In the genomic region with DNA sequence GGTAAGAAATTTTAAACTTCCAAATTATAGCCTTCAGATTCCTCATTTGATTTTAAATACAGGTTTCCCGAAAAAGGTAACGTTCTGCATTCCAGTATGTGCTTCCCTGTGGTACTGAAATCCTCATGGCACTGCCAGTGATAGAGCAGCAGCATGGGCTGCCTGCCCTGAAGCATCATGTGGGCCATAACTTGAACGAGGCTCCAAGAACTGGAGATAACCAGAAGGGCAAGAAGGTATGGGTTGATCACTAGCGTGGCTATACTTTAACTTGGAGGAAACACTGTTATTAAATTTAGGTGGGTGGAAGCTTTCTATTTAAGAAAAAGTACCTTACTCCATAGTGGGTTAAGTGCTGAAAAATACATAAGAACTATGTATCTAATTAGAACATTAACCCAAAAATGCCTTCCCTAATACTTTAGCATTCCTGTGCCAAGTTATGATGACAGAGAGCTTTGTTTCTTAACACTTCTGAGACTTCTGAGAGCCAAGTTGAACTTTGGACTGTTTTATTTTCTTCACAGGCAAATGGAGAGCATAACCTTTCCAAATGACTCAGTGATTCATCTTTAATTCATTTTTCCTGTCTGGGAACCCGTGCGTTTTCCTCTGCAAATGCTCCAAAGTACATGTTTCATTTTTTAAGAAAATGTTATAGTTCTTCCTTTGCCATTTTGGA, we compare ENCODE assay signal across 13 cellular contexts.
DNase-seq lines count a peak whose midpoint lies in the region; ATAC-seq, FAIRE-seq and TF ChIP-seq lines count a peak whose summit lies in the region.
"Had no signal": no experiment of that assay in that cellular context is flagged by ENCODE, and none has a peak within 500 bp of the region (broad histone marks: within the 10 kb centered on the region; RNA-seq: fewer than 3 reads in every experiment).

No MANE protein-coding gene starts in this region.

- H3K27me3 ChIP-seq in HCT116 (ENCODE audit: insufficient read depth, low read length) = no peaks in the 10 kb centered on the region
- no peaks in the 10 kb centered on the region for H3K27me3 ChIP-seq in GM12878 (replicated peaks in 1 of 2; ENCODE audit: control insufficient read depth in 2 of 2, insufficient read depth in 2 of 2, low read length in 1 of 2)
- H3K27me3 ChIP-seq in upper lobe of right lung = no peaks in the 10 kb centered on the region
- H3K27me3 ChIP-seq: thyroid gland had no signal

- peak overlapping the region in 1 of 2 experiments; percentile 12; a peak in 1 of 4 replicates for H3K4me3 ChIP-seq in HCT116 (replicated peaks in 1 of 2; ENCODE audit: low read depth in 1 of 2, low read length in 2 of 2)
- no peak overlapping the region for H3K4me3 ChIP-seq in GM12878
- no peak overlapping the region for H3K4me3 ChIP-seq in upper lobe of right lung
- H3K4me3 ChIP-seq: thyroid gland had no signal

- H4K20me1 ChIP-seq in HCT116 (ENCODE audit: insufficient read depth) (no peaks in the 10 kb centered on the region), GM12878 (ENCODE audit: control insufficient read depth, insufficient read depth) (no peaks in the 10 kb centered on the region)

- CTCF ChIA-PET in HCT116 (lab: Charles Lee) (no interaction called here), GM12878 (lab: Yijun Ruan, JAX) (interaction anchor here (0.7 to 2.1 kb wide), 9 partner anchors 9 to 384 kb away, joined by 3 to 6 read pairs (median 4); no protein-coding TSS in a partner anchor)

- in situ Hi-C loops in GM12878 (cut with MboI) = no loop called here

- no peaks in the 10 kb centered on the region for H3K79me2 ChIP-seq in HCT116 (ENCODE audit: insufficient read depth, low read length)
- H3K79me2 ChIP-seq in GM12878 (ENCODE audit: control insufficient read depth, insufficient read depth, low read length) = no peaks in the 10 kb centered on the region

- POLR2A ChIA-PET in HCT116 (lab: Charles Lee) (no interaction called here), GM12878 (lab: Charles Lee) (interaction anchor here (0.7 to 1.4 kb wide), 3 partner anchors 11 to 14 kb away, joined by 3 to 6 read pairs (median 3); no protein-coding TSS in a partner anchor)

- no peaks in the 10 kb centered on the region for H3K36me3 ChIP-seq in HCT116 (ENCODE audit: control insufficient read depth in 1 of 2, insufficient read depth in 2 of 2, low read length in 2 of 2)
- no peaks in the 10 kb centered on the region for H3K36me3 ChIP-seq in GM12878 (ENCODE audit: control insufficient read depth in 2 of 2, insufficient read depth in 2 of 2, low read length in 1 of 2)
- no peaks in the 10 kb centered on the region for H3K36me3 ChIP-seq in upper lobe of right lung
- H3K36me3 ChIP-seq: thyroid gland had no signal

- DNase-seq in HCT116 (ENCODE audit: low read depth, low spot score) = peak; percentile 31
- no peak for DNase-seq in GM12878 (ENCODE audit: low read depth, low spot score)
- DNase-seq in left ventricle myocardium superior = no peak
- peak; percentile 52 for DNase-seq in stromal cell of bone marrow (ENCODE audit: low read depth)
- DNase-seq in C1 segment of cervical spinal cord (lab: John Stamatoyannopoulos, UW) = no peak
- no peak for DNase-seq in activated CD4-positive, alpha-beta T cell treated with anti-CD3 and anti-CD28 coated beads for 48 hours
- no peak for DNase-seq in upper lobe of right lung
- DNase-seq: activated CD8-positive, alpha-beta T cell treated with anti-CD3 and anti-CD28 coated beads for 36 hours; activated naive CD8-positive, alpha-beta T cell treated with anti-CD3 and anti-CD28 coated beads, Interleukin-2, amount 10 ng/mL, durations not matched to agents 7 days and 5 days; NCI-H146; thyroid gland had no signal

- no peaks in the 10 kb centered on the region for H3K9me3 ChIP-seq in HCT116 (ENCODE audit: control insufficient read depth in 1 of 2, insufficient read depth in 1 of 2, low read depth in 1 of 2, low read length in 2 of 2)
- H3K9me3 ChIP-seq in GM12878 (replicated peaks; ENCODE audit: control insufficient read depth, insufficient read depth, low read length) = no peaks in the 10 kb centered on the region
- no peaks in the 10 kb centered on the region for H3K9me3 ChIP-seq in upper lobe of right lung
- H3K9me3 ChIP-seq: thyroid gland had no signal

- H2AFZ ChIP-seq in HCT116 (ENCODE audit: low read depth, low read length, poor library complexity, severe bottlenecking) (no peak overlapping the region), GM12878 (ENCODE audit: control insufficient read depth, low read depth, low read length) (no peak overlapping the region)

- intact Hi-C loops in HCT116 (cut with micrococcal nuclease) (loop anchor here (10.0 kb wide), 1 partner anchor 195 kb away; a partner anchor contains a TSS), GM12878 (cut with micrococcal nuclease; ENCODE audit: unreplicated experiment) (loop anchor here (10.0 kb wide), 1 partner anchor 285 kb away; no protein-coding TSS in a partner anchor), left ventricle myocardium superior (cut with micrococcal nuclease) (loop anchor here (10.0 kb wide), 1 partner anchor 195 kb away; a partner anchor contains a TSS), upper lobe of right lung (cut with DNase I) (no loop called here)

- H3K4me1 ChIP-seq in HCT116 (ENCODE audit: control insufficient read depth in 1 of 2, insufficient read depth in 2 of 2, low read length in 2 of 2) (peaks cover 14 to 17% of the 10 kb centered on the region in 2 experiments), GM12878 (ENCODE audit: control insufficient read depth, insufficient read depth, low read length) (peaks cover 8% of the 10 kb centered on the region; the same call in 1 of the 2 replicates), upper lobe of right lung (peaks cover 16% of the 10 kb centered on the region)

- H3K9ac ChIP-seq in HCT116 (ENCODE audit: low read length) = no peak overlapping the region
- H3K9ac ChIP-seq in GM12878 (ENCODE audit: control insufficient read depth, insufficient read depth, low read length) = no peak overlapping the region

- ATAC-seq in HCT116 = peak; percentile 61
- no peak for ATAC-seq in GM12878
- ATAC-seq in left ventricle myocardium superior = peak; percentile 38
- ATAC-seq in HG02981 (IDR thresholded peaks at IDR 0.05; ENCODE audit: unreplicated experiment) = no peak
- no peak for ATAC-seq in upper lobe of right lung
- ATAC-seq: activated CD8-positive, alpha-beta T cell treated with anti-CD3 and anti-CD28 coated beads for 36 hours had no signal

- TF ChIP-seq RAD21 in HCT116 (IDR thresholded peaks at IDR 0.05; ENCODE audit: low read depth) (no peak), GM12878 (IDR thresholded peaks at IDR 0.05; ENCODE audit: insufficient read depth, low read depth, low read length) (no peak)

- peak overlapping the region; percentile 63 for H3K4me2 ChIP-seq in HCT116 (ENCODE audit: low read length)
- no peak overlapping the region for H3K4me2 ChIP-seq in GM12878 (ENCODE audit: control insufficient read depth, insufficient read depth)

- WGBS in GM12878 (ENCODE audit: insufficient coverage, insufficient replicate concordance, low lambda C conversion rate, missing lambda C conversion rate) = 30% methylated on average over 6 of the region's 6 CpGs

- SMC1A ChIA-PET in GM12878 (lab: Charles Lee; ENCODE audit: uncharacterized antibody, unreplicated experiment) = interaction anchor here (0.7 to 3.4 kb wide), 13 partner anchors 8 to 194 kb away, joined by 3 to 19 read pairs (median 4); no protein-coding TSS in a partner anchor

- no peak for FAIRE-seq in GM12878 (lab: Jason Lieb, UNC)
- FAIRE-seq: keratinocyte had no signal

- TF ChIP-seq POLR2A in HCT116 (IDR thresholded peaks at IDR 0.05; ENCODE audit: borderline replicate concordance, extremely low read depth, insufficient read depth, insufficient read length) = no peak
- TF ChIP-seq POLR2A in GM12878 (IDR thresholded peaks at IDR 0.05; ENCODE audit: low read depth, low read length) = no peak

- TF ChIP-seq CTCF in HCT116 (IDR thresholded peaks at IDR 0.05 in 2 of 3, conservative IDR thresholded peaks at IDR 0.05 in 1 of 3; ENCODE audit: borderline replicate concordance in 1 of 3, insufficient read depth in 1 of 3, low read depth in 2 of 3, low read length in 2 of 3) (no peak), GM12878 (IDR thresholded peaks at IDR 0.05 in 2 of 3, conservative IDR thresholded peaks at IDR 0.05 in 1 of 3; ENCODE audit: control insufficient read depth in 2 of 3, extremely low read depth in 1 of 3, insufficient read depth in 1 of 3, low read depth in 3 of 3, low read length in 3 of 3) (no peak), upper lobe of right lung (IDR thresholded peaks at IDR 0.05) (no peak)

- RAD21 ChIA-PET in HCT116 (lab: Charles Lee; ENCODE audit: low non-redundant PET in 1 of 2, low total read pairs in 2 of 2, uncharacterized antibody in 2 of 2, unreplicated experiment in 2 of 2) = no interaction called here
- RAD21 ChIA-PET in GM12878 (lab: Charles Lee; ENCODE audit: unreplicated experiment) = interaction anchor here (0.7 to 4.6 kb wide), 9 partner anchors 8 to 279 kb away, joined by 3 to 44 read pairs (median 4); no protein-coding TSS in a partner anchor

- BruUV-seq in HCT116 (replicated peaks; lab: Mats Ljungman, UMichigan) (no TSS peak), GM12878 (replicated peaks; lab: Mats Ljungman, UMichigan) (no TSS peak)

- H3K27ac ChIP-seq in HCT116 (ENCODE audit: low read depth, low read length) = peak overlapping the region; percentile 20; the same call in 1 of the 2 replicates
- no peak overlapping the region for H3K27ac ChIP-seq in GM12878 (ENCODE audit: control insufficient read depth, insufficient read depth)
- no peak overlapping the region for H3K27ac ChIP-seq in upper lobe of right lung

- no peak for TF ChIP-seq EP300 in GM12878 (IDR thresholded peaks at IDR 0.05; ENCODE audit: borderline replicate concordance in 1 of 2, control insufficient read depth in 1 of 2, low read depth in 2 of 2, low read length in 2 of 2)

- H3K9me2 ChIP-seq in HCT116 (ENCODE audit: insufficient read depth) = no peaks in the 10 kb centered on the region

TF ChIP-seq in HCT116, 20 proteins besides CTCF, POLR2A, EP300 and RAD21 (continues in another document):
- TF ChIP-seq SP1 (IDR thresholded peaks at IDR 0.05; ENCODE audit: low read depth) = no peak

TF ChIP-seq in GM12878, 131 proteins besides CTCF, POLR2A, EP300 and RAD21 (continues in another document):
- TF ChIP-seq MTA2 (IDR thresholded peaks at IDR 0.05; ENCODE audit: low read depth) = 0 out of 2 replicates have a peak, but pooled peaks have one; percentile 36
- peak; percentile 57; the same call in 1 of the 2 replicates for TF ChIP-seq ZNF24 (IDR thresholded peaks at IDR 0.05)
- TF ChIP-seq DPF2 (IDR thresholded peaks at IDR 0.05) = peak; percentile 53; the same call in 1 of the 2 replicates
- no peak for TF ChIP-seq EZH2 (IDR thresholded peaks at IDR 0.05; ENCODE audit: borderline replicate concordance, control insufficient read depth, low read depth, low read length)
- TF ChIP-seq IKZF2 (IDR thresholded peaks at IDR 0.05) = peak; percentile 45 to 60; a peak in 2 of 4 replicates

Comparison
In these comparisons a context has a peak if more than half of its experiments do, and no peak if none do; other contexts are left out.
1. ATAC-seq: peak in HCT116 (single experiment) and left ventricle myocardium superior (single experiment); none in GM12878 (single experiment), HG02981 (single experiment) and upper lobe of right lung (single experiment).
2. DNase-seq: peak in HCT116 (single experiment) and stromal cell of bone marrow (single experiment); none in GM12878 (single experiment), left ventricle myocardium superior (single experiment), C1 segment of cervical spinal cord (0 of 14), activated CD4-positive, alpha-beta T cell treated with anti-CD3 and anti-CD28 coated beads for 48 hours (single experiment) and upper lobe of right lung (single experiment).